Comparison of ENCODE assay signal across 8 cellular contexts in the genomic region with DNA sequence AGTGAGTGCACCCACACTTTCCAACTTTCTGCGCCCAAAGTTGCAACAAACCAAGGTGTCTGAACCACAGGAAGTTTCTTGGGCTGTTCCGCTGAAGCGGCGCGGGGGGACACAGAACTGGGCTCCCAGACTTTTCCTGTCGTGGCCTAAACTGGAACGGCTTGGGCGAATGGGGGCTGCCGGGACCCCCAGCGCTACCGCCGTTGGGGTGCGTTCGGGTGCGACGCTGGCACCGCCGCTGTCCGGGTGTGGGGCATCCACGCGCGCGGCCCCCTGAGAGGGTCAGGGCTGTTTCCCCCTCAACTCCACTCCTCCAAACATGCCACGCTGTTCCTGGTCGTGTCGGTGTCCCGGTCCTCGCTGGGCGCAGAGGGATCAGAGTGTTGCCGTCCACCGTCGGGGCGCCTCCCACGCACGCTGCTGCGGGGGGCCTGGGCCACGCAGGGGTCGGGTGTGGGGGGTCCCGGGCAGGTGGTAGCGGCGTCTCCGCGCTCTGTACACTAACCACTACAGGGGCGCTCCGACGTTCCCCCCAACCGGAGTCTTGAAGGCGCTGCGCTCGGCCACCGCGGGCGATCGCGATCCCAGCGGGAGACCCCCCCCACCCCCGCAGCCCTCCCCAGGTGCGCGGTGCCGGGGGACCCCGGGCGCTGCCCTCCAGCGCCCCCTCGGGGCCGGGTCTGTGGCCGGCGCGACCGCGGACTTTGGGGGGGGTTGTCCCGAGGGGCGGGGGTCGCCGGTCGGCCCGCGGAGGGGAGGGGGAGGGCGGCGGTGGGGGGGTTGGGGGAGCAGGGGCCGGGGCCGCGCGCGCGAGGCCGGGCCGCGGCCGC. TPM values are rescaled to one million over a fixed set of nuclear protein-coding genes. Genes with fewer than 3 reads are reported as not detected.
DNase-seq lines count a peak whose midpoint lies in the region; ATAC-seq and TF ChIP-seq lines count a peak whose summit lies in the region.

No MANE protein-coding gene starts in this region.

- no peaks in the 10 kb centered on the region for H3K27me3 Mint-ChIP-seq in activated naive CD8-positive, alpha-beta T cell treated with anti-CD3 and anti-CD28 coated beads, Interleukin-2, amount 50 U/mL, for 24 hours

- H3K4me1 ChIP-seq in SJSA1 (replicated peaks) (peaks cover 35% of the 10 kb centered on the region), gastrocnemius medialis (peaks cover 22 to 27% of the 10 kb centered on the region in 2 donors)

- peak overlapping the region; percentile 85 for H3K27ac Mint-ChIP-seq in activated naive CD8-positive, alpha-beta T cell treated with anti-CD3 and anti-CD28 coated beads, Interleukin-2, amount 50 U/mL, for 24 hours

- peak overlapping the region; percentile 90 for H3K4me3 ChIP-seq in SJSA1
- H3K4me3 ChIP-seq in gastrocnemius medialis = peak overlapping the region; percentile 68 to 95 (median 80)

- ATAC-seq in GM18909 (IDR thresholded peaks at IDR 0.05; ENCODE audit: poor library complexity, unreplicated experiment) (peak; percentile 36), HG03175 (IDR thresholded peaks at IDR 0.05; ENCODE audit: unreplicated experiment) (peak; percentile 45), gastrocnemius medialis (peak; percentile 29 to 50)
- peak; percentile 53 for ATAC-seq in activated naive CD8-positive, alpha-beta T cell treated with anti-CD3 and anti-CD28 coated beads, Interleukin-2, amount 50 U/mL, for 24 hours

- peak; percentile 78 for DNase-seq in AG08396 (ENCODE audit: low spot score)
- DNase-seq in SJSA1 (ENCODE audit: low read depth in 1 of 2, low spot score in 2 of 2) = peak in 1 of 2 experiments; percentile 66
- DNase-seq in activated naive CD8-positive, alpha-beta T cell treated with anti-CD3 and anti-CD28 coated beads, Interleukin-2, amount 50 U/mL, for 24 hours = peak; percentile 73
- peak in 37 of 51 donors; percentile 8 to 82 (median 50) for DNase-seq in hypothalamus (lab: John Stamatoyannopoulos, UW)
- peak; percentile 10 to 29 for DNase-seq in gastrocnemius medialis
- DNase-seq in H4 (ENCODE audit: low spot score) = no peak

- peak in 3 of 5 experiments; percentile 45 to 56 (median 51) for TF ChIP-seq CTCF in gastrocnemius medialis (IDR thresholded peaks at IDR 0.05 in 4 of 5, conservative IDR thresholded peaks at IDR 0.05 in 1 of 5)

- no peaks in the 10 kb centered on the region for H3K36me3 Mint-ChIP-seq in activated naive CD8-positive, alpha-beta T cell treated with anti-CD3 and anti-CD28 coated beads, Interleukin-2, amount 50 U/mL, for 24 hours (ENCODE audit: low read depth)

- H3K27ac ChIP-seq in SJSA1 (peak overlapping the region; percentile 19), gastrocnemius medialis (peak overlapping the region; percentile 73 to 86 (median 80))

- H3K9me3 ChIP-seq in SJSA1 (replicated peaks) (no peaks in the 10 kb centered on the region), gastrocnemius medialis (no peaks in the 10 kb centered on the region)

- H3K27me3 ChIP-seq in SJSA1 (replicated peaks) (0 out of 2 replicates have a peak, but pooled peaks cover 4% of the 10 kb centered on the region), gastrocnemius medialis (no peaks in the 10 kb centered on the region)

- peaks cover 11% of the 10 kb centered on the region for H3K36me3 ChIP-seq in SJSA1
- no peaks in the 10 kb centered on the region for H3K36me3 ChIP-seq in gastrocnemius medialis

- TF ChIP-seq POLR2A in gastrocnemius medialis (IDR thresholded peaks at IDR 0.05) = no peak

- peaks cover 22% of the 10 kb centered on the region for H3K4me1 Mint-ChIP-seq in activated naive CD8-positive, alpha-beta T cell treated with anti-CD3 and anti-CD28 coated beads, Interleukin-2, amount 50 U/mL, for 24 hours

- peak overlapping the region; percentile 87 for H3K4me3 Mint-ChIP-seq in activated naive CD8-positive, alpha-beta T cell treated with anti-CD3 and anti-CD28 coated beads, Interleukin-2, amount 50 U/mL, for 24 hours

- intact Hi-C loops in gastrocnemius medialis (cut with DNase I; ENCODE audit: low total_unique reads) = loop anchor here (1.0 to 5.0 kb wide), 7 partner anchors 72 to 421 kb away; no protein-coding TSS in a partner anchor

- in situ Hi-C loops in gastrocnemius medialis (cut with MboI; ENCODE audit: low sequenced_read_pairs in 4 of 4) = loop anchor here in 2 of 4 donors (25.0 kb wide), 2 partner anchors 128 to 422 kb away; no protein-coding TSS in a partner anchor

- H3K9me3 Mint-ChIP-seq in activated naive CD8-positive, alpha-beta T cell treated with anti-CD3 and anti-CD28 coated beads, Interleukin-2, amount 50 U/mL, for 24 hours = no peaks in the 10 kb centered on the region

RNA-seq across cellular contexts. Expression of a gene that starts 2.2 kb away (rescaled TPM):
- 38.8 and 49.8 TPM in 2 replicates for total RNA-seq in SJSA1 (2014; rRNA removed; shearing (Covaris generic))
- total RNA-seq in gastrocnemius medialis = 10 to 100 TPM; 44.1 to 57.9 (median 54.9) TPM
- total RNA-seq in H4 (2014; rRNA removed; shearing (Covaris generic)) = 20.1 and 21.9 TPM in 2 replicates
